ENCODE assay signal across 8 cellular contexts in the genomic region with DNA sequence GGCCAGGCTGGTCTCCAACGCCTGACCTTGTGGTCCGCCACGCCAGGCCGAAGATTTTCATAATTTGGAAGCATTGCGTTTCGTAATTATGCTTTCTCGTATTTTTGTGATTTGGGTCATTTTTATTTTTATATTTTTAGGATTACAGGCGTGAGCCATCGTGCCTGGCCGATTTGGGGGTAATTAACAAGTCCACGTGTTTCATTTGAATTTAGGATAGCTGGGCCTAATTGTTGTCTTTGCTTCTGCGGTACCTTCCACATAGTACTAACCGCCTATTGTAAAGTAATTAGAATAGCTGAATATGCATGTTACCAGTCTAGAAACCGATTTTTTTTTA. TPM values are rescaled to one million over a fixed set of nuclear protein-coding genes. Genes with fewer than 3 reads are reported as not detected.
A peak's percentile ranks its signal among the peaks of the same experiment; 100 is the strongest.
DNase-seq lines count a peak whose midpoint lies in the region; ATAC-seq and TF ChIP-seq lines count a peak whose summit lies in the region.

No MANE protein-coding gene starts in this region.

- H3K79me2 ChIP-seq in DOHH2 (ENCODE audit: control insufficient read depth, low read length) (peaks cover 47% of the 10 kb centered on the region), PC-3 (ENCODE audit: low read length) (peaks cover 54% of the 10 kb centered on the region)

- peak overlapping the region; percentile 99 for H3K9ac ChIP-seq in PC-3 (ENCODE audit: low read length)

- intact Hi-C loops in PC-3 (cut with micrococcal nuclease): loop anchor here (5.0 kb wide), 2 partner anchors 50 to 90 kb away; no protein-coding TSS in a partner anchor
- intact Hi-C loops in prostate gland (cut with DNase I): no loop called here

- H3F3A ChIP-seq in DOHH2 (ENCODE audit: control insufficient read depth, insufficient read depth): peaks cover 79% of the 10 kb centered on the region
- H3F3A ChIP-seq in PC-3 (ENCODE audit: low read length, unreplicated experiment): peaks cover 49% of the 10 kb centered on the region

- H3K27me3 ChIP-seq in DOHH2 (ENCODE audit: control insufficient read depth, low read length) (no peaks in the 10 kb centered on the region; the same call in 1 of the 2 replicates), PC-3 (ENCODE audit: low read length) (no peaks in the 10 kb centered on the region), esophagus (ENCODE audit: control insufficient read depth in 1 of 2, insufficient read depth in 2 of 2, low read length in 2 of 2) (no peaks in the 10 kb centered on the region), prostate gland (replicated peaks; ENCODE audit: insufficient read depth) (no peaks in the 10 kb centered on the region)

- no TSS peak for BruUV-seq in PC-3 (replicated peaks; lab: Mats Ljungman, UMichigan)

- no peak for TF ChIP-seq POLR2A in prostate gland (IDR thresholded peaks at IDR 0.05)

- ATAC-seq in PC-3: no peak
- ATAC-seq in HG02763 (IDR thresholded peaks at IDR 0.05; ENCODE audit: unreplicated experiment): no peak

- CTCF ChIA-PET in PC-3 (lab: Charles Lee): no interaction called here

- TF ChIP-seq CTCF in DOHH2 (IDR thresholded peaks at IDR 0.05; ENCODE audit: low read depth, low read length, poor library complexity, severe bottlenecking) (no peak), PC-3 (conservative IDR thresholded peaks at IDR 0.05; ENCODE audit: low read depth, low read length) (no peak), prostate gland (IDR thresholded peaks at IDR 0.05) (no peak)

- no peak overlapping the region for H2AFZ ChIP-seq in PC-3 (ENCODE audit: low read length)

- H4K20me1 ChIP-seq in DOHH2 (ENCODE audit: control insufficient read depth, insufficient read depth, low read depth, low read length) (no peaks in the 10 kb centered on the region), PC-3 (ENCODE audit: low read length) (peaks cover 36% of the 10 kb centered on the region)

- DNase-seq in PC-3: no peak
- DNase-seq in prostate gland (ENCODE audit: low spot score): no peak
- no peak for DNase-seq in NCI-H187 treated with DMSO at 0.1 percent for 48 hours (lab: John Stamatoyannopoulos, UW)
- DNase-seq in hypothalamus (lab: John Stamatoyannopoulos, UW): no peak
- DNase-seq in NCI-H1417 treated with DMSO at 0.1 percent for 48 hours (lab: John Stamatoyannopoulos, UW): no peak

- WGBS in esophagus, 2 donors: 1% methylated on average over 14 of the region's 14 CpGs
- WGBS in prostate gland: 1% methylated on average over 14 of the region's 14 CpGs

- H3K4me1 ChIP-seq in DOHH2 (ENCODE audit: control insufficient read depth, low read length): peaks cover 51% of the 10 kb centered on the region
- peaks cover 26% of the 10 kb centered on the region for H3K4me1 ChIP-seq in PC-3 (ENCODE audit: insufficient read depth, low read length)
- peaks cover 0 to 5% of the 10 kb centered on the region in 2 donors for H3K4me1 ChIP-seq in esophagus (ENCODE audit: control insufficient read depth in 2 of 2, insufficient read depth in 2 of 2, low read length in 1 of 2)
- no peaks in the 10 kb centered on the region for H3K4me1 ChIP-seq in prostate gland (replicated peaks)

- H3K36me3 ChIP-seq in DOHH2 (ENCODE audit: control insufficient read depth, low read length) (peaks cover 63% of the 10 kb centered on the region), PC-3 (ENCODE audit: low read depth, low read length) (peaks cover 40% of the 10 kb centered on the region), esophagus (ENCODE audit: control insufficient read depth in 2 of 2, insufficient read depth in 2 of 2, low read length in 1 of 2) (peaks cover 8 to 19% of the 10 kb centered on the region in 2 donors), prostate gland (peaks cover 0 to 11% of the 10 kb centered on the region in 2 donors)

- H3K4me2 ChIP-seq in DOHH2 (ENCODE audit: low read length) (peak overlapping the region; percentile 88), PC-3 (ENCODE audit: low read length) (peak overlapping the region; percentile 92)

- H3K27ac ChIP-seq in DOHH2 (ENCODE audit: low read depth, low read length) (peak overlapping the region; percentile 93), PC-3 (ENCODE audit: low read length) (peak overlapping the region; percentile 75), esophagus (ENCODE audit: low read depth in 2 of 2, low read length in 1 of 2) (peak overlapping the region; percentile 89 to 90), prostate gland (peak overlapping the region; percentile 71 to 77)

- H3K4me3 ChIP-seq in DOHH2 (ENCODE audit: low read length) (peak overlapping the region; percentile 97), PC-3 (ENCODE audit: low read length) (peak overlapping the region; percentile 92), esophagus (ENCODE audit: low read depth in 1 of 2, low read length in 2 of 2) (peak overlapping the region; percentile 78 to 96), prostate gland (peak overlapping the region; percentile 57 to 72)

- H3K9me2 ChIP-seq in DOHH2 (replicated peaks; ENCODE audit: control insufficient read depth, low read length) (no peaks in the 10 kb centered on the region), PC-3 (replicated peaks; ENCODE audit: low read length) (no peaks in the 10 kb centered on the region)

- POLR2A ChIA-PET in PC-3 (lab: Charles Lee; ENCODE audit: unreplicated experiment): no interaction called here

- H3K9me3 ChIP-seq in DOHH2 (ENCODE audit: control insufficient read depth, insufficient read depth, low read length) (no peaks in the 10 kb centered on the region), PC-3 (ENCODE audit: low read length) (no peaks in the 10 kb centered on the region), esophagus (ENCODE audit: control insufficient read depth in 2 of 2, insufficient read depth in 1 of 2, low read depth in 1 of 2, low read length in 1 of 2) (no peaks in the 10 kb centered on the region), prostate gland (no peaks in the 10 kb centered on the region)

RNA-seq across cellular contexts. Expression of a gene that starts 1.0 kb away (rescaled TPM):
- 96.5 and 119 TPM in 2 replicates for total RNA-seq in PC-3 (2014; rRNA removed)
- polyA plus RNA-seq in esophagus: 10 to 100 TPM; 32.5 to 46.4 TPM
- total RNA-seq in prostate gland: 10 to 100 TPM; 13.8 to 18.1 TPM

RNA-seq across cellular contexts. Expression of a gene that starts 46.0 kb away (rescaled TPM):
- total RNA-seq in PC-3 (2014; rRNA removed): 19.6 and 27.2 TPM in 2 replicates
- 10 to 100 TPM; 20.1 to 27.8 TPM for polyA plus RNA-seq in esophagus
- 10 to 100 TPM; 11.5 to 20.8 TPM for total RNA-seq in prostate gland
